In the genomic region with DNA sequence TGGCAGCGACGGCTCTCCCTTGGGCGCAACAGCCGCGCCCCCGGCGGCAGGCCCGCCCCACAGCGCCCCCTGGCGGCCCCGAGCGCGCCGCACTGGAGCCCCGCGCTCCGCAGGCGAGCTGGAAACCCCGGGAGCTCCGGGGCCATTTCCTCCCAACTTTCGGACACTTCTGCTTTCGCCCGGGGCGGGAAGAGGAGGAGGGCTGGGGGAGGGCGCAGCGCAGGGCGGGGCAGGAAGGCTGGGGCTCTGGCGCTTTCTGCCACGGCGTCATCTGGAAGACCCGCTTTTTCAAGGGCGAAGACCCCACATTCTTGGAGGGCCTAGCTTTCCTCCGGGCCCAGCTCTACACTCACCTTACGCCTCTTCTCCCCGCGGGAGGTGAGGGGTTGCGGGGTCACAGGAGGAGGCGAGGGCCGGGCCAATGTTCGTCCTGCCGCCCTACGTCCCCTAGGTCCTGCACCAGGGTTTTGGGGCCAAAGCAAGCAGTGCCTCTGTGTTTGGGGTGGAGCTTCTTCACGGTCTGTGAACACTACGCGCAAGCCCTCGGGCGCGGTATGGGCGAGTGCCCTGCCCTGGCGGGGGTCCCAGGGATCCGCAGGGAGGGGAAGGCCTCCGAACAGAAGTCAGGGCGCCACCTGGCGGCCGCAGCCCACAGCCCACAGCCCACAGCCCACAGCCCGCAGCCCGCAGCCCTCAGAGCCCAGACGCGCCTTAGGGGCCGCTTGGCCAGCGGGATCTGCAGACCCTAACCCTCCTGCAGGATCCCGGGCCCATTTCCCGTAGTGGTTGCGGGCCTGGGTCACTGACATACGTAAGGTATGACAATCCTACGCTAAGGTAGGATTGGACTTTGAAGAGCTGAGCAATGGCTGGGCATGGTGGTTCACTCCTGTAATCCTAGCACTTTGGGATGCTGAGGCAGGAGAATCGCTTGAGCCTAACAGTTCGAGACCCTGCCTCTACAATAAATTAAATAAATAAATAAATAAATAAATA, we compare ENCODE assay signal across 1 cellular context.
TF ChIP-seq lines count a peak whose summit lies in the region.

No MANE protein-coding gene starts in this region.

TF ChIP-seq in HepG2, 621 proteins besides CTCF, POLR2A, EP300 and RAD21 (continued from another document and continues in another):
- TF ChIP-seq, protein P1, sequence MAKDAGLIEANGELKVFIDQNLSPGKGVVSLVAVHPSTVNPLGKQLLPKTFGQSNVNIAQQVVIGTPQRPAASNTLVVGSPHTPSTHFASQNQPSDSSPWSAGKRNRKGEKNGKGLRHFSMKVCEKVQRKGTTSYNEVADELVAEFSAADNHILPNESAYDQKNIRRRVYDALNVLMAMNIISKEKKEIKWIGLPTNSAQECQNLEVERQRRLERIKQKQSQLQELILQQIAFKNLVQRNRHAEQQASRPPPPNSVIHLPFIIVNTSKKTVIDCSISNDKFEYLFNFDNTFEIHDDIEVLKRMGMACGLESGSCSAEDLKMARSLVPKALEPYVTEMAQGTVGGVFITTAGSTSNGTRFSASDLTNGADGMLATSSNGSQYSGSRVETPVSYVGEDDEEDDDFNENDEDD (CRISPR knock-in tag; IDR thresholded peaks at IDR 0.05; ENCODE audit: borderline replicate concordance) = peak; percentile 37; the same call in 1 of the 2 replicates
- TF ChIP-seq ZSCAN31 (CRISPR knock-in tag; IDR thresholded peaks at IDR 0.05; ENCODE audit: low read depth) (0 out of 2 replicates have a peak, but pooled peaks have one; percentile 62), HNRNPH1 (optimal IDR thresholded peaks at IDR 0.05; ENCODE audit: low read depth, low read length) (no peak), ZFY (CRISPR knock-in tag; IDR thresholded peaks at IDR 0.05) (peak; percentile 70), ARNT2 (CRISPR knock-in tag; IDR thresholded peaks at IDR 0.05; ENCODE audit: low read depth) (peak; percentile 50), ZNF432 (CRISPR knock-in tag; IDR thresholded peaks at IDR 0.05; ENCODE audit: borderline replicate concordance) (no peak), GFI1 (CRISPR knock-in tag; IDR thresholded peaks at IDR 0.05; ENCODE audit: borderline replicate concordance) (peak; percentile 33; the same call in 1 of the 2 replicates), ARNT (IDR thresholded peaks at IDR 0.05) (no peak), TSC22D2 (CRISPR knock-in tag; IDR thresholded peaks at IDR 0.05; ENCODE audit: borderline replicate concordance) (no peak), PRPF4 (IDR thresholded peaks at IDR 0.05; ENCODE audit: low read depth, low read length, poor library complexity, severe bottlenecking) (no peak), ZNF264 (CRISPR knock-in tag; IDR thresholded peaks at IDR 0.05) (no peak), DPF2 (CRISPR knock-in tag; IDR thresholded peaks at IDR 0.05; ENCODE audit: borderline replicate concordance, low read depth) (no peak), ZNF138 (CRISPR knock-in tag; IDR thresholded peaks at IDR 0.05; ENCODE audit: low read depth) (no peak), REL (CRISPR knock-in tag; conservative IDR thresholded peaks at IDR 0.05) (0 out of 2 replicates have a peak, but pooled peaks have one; percentile 14), FIP1L1 (IDR thresholded peaks at IDR 0.05; ENCODE audit: borderline replicate concordance, insufficient read depth, low read depth, low read length) (no peak), ZNF12 (CRISPR knock-in tag; IDR thresholded peaks at IDR 0.05) (no peak), ZNF335 (CRISPR knock-in tag; IDR thresholded peaks at IDR 0.05) (no peak), SOX6 (IDR thresholded peaks at IDR 0.05) (no peak), SOX6 (CRISPR knock-in tag; IDR thresholded peaks at IDR 0.05) (peak; percentile 37; the same call in 1 of the 2 replicates), ZNF776 (CRISPR knock-in tag; IDR thresholded peaks at IDR 0.05) (peak; percentile 28; the same call in 1 of the 2 replicates), PITX1 (CRISPR knock-in tag; IDR thresholded peaks at IDR 0.05) (peak; percentile 51; the same call in 1 of the 2 replicates), KDM4B (CRISPR knock-in tag; IDR thresholded peaks at IDR 0.05) (no peak), CBX1 (IDR thresholded peaks at IDR 0.05; ENCODE audit: low read depth) (no peak), ZNF180 (CRISPR knock-in tag; IDR thresholded peaks at IDR 0.05; ENCODE audit: borderline replicate concordance, low read depth) (no peak), ZNF326 (CRISPR knock-in tag; IDR thresholded peaks at IDR 0.05; ENCODE audit: borderline replicate concordance) (no peak), RFXANK (CRISPR knock-in tag; IDR thresholded peaks at IDR 0.05) (no peak)
- TF ChIP-seq, protein P2, sequence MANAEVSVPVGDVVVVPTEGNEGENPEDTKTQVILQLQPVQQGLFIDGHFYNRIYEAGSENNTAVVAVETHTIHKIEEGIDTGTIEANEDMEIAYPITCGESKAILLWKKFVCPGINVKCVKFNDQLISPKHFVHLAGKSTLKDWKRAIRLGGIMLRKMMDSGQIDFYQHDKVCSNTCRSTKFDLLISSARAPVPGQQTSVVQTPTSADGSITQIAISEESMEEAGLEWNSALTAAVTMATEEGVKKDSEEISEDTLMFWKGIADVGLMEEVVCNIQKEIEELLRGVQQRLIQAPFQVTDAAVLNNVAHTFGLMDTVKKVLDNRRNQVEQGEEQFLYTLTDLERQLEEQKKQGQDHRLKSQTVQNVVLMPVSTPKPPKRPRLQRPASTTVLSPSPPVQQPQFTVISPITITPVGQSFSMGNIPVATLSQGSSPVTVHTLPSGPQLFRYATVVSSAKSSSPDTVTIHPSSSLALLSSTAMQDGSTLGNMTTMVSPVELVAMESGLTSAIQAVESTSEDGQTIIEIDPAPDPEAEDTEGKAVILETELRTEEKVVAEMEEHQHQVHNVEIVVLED (CRISPR knock-in tag; IDR thresholded peaks at IDR 0.05; ENCODE audit: borderline replicate concordance) = peak; percentile 40; the same call in 1 of the 2 replicates
- TF ChIP-seq, protein P3, sequence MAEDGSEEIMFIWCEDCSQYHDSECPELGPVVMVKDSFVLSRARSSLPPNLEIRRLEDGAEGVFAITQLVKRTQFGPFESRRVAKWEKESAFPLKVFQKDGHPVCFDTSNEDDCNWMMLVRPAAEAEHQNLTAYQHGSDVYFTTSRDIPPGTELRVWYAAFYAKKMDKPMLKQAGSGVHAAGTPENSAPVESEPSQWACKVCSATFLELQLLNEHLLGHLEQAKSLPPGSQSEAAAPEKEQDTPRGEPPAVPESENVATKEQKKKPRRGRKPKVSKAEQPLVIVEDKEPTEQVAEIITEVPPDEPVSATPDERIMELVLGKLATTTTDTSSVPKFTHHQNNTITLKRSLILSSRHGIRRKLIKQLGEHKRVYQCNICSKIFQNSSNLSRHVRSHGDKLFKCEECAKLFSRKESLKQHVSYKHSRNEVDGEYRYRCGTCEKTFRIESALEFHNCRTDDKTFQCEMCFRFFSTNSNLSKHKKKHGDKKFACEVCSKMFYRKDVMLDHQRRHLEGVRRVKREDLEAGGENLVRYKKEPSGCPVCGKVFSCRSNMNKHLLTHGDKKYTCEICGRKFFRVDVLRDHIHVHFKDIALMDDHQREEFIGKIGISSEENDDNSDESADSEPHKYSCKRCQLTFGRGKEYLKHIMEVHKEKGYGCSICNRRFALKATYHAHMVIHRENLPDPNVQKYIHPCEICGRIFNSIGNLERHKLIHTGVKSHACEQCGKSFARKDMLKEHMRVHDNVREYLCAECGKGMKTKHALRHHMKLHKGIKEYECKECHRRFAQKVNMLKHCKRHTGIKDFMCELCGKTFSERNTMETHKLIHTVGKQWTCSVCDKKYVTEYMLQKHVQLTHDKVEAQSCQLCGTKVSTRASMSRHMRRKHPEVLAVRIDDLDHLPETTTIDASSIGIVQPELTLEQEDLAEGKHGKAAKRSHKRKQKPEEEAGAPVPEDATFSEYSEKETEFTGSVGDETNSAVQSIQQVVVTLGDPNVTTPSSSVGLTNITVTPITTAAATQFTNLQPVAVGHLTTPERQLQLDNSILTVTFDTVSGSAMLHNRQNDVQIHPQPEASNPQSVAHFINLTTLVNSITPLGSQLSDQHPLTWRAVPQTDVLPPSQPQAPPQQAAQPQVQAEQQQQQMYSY (CRISPR knock-in tag; IDR thresholded peaks at IDR 0.05) = peak; percentile 87
- TF ChIP-seq, protein P4, sequence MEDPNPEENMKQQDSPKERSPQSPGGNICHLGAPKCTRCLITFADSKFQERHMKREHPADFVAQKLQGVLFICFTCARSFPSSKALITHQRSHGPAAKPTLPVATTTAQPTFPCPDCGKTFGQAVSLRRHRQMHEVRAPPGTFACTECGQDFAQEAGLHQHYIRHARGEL (CRISPR knock-in tag; IDR thresholded peaks at IDR 0.05) = no peak
- TF ChIP-seq, protein P5, sequence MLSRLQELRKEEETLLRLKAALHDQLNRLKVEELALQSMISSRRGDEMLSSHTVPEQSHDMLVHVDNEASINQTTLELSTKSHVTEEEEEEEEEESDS (CRISPR knock-in tag; IDR thresholded peaks at IDR 0.05; ENCODE audit: borderline replicate concordance) = peak; percentile 61; the same call in 1 of the 2 replicates
- TF ChIP-seq, protein P6, sequence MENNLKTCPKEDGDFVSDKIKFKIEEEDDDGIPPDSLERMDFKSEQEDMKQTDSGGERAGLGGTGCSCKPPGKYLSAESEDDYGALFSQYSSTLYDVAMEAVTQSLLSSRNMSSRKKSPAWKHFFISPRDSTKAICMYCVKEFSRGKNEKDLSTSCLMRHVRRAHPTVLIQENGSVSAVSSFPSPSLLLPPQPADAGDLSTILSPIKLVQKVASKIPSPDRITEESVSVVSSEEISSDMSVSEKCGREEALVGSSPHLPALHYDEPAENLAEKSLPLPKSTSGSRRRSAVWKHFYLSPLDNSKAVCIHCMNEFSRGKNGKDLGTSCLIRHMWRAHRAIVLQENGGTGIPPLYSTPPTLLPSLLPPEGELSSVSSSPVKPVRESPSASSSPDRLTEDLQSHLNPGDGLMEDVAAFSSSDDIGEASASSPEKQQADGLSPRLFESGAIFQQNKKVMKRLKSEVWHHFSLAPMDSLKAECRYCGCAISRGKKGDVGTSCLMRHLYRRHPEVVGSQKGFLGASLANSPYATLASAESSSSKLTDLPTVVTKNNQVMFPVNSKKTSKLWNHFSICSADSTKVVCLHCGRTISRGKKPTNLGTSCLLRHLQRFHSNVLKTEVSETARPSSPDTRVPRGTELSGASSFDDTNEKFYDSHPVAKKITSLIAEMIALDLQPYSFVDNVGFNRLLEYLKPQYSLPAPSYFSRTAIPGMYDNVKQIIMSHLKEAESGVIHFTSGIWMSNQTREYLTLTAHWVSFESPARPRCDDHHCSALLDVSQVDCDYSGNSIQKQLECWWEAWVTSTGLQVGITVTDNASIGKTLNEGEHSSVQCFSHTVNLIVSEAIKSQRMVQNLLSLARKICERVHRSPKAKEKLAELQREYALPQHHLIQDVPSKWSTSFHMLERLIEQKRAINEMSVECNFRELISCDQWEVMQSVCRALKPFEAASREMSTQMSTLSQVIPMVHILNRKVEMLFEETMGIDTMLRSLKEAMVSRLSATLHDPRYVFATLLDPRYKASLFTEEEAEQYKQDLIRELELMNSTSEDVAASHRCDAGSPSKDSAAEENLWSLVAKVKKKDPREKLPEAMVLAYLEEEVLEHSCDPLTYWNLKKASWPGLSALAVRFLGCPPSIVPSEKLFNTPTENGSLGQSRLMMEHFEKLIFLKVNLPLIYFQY (CRISPR knock-in tag; IDR thresholded peaks at IDR 0.05; ENCODE audit: borderline replicate concordance) = no peak
- TF ChIP-seq, protein P7, sequence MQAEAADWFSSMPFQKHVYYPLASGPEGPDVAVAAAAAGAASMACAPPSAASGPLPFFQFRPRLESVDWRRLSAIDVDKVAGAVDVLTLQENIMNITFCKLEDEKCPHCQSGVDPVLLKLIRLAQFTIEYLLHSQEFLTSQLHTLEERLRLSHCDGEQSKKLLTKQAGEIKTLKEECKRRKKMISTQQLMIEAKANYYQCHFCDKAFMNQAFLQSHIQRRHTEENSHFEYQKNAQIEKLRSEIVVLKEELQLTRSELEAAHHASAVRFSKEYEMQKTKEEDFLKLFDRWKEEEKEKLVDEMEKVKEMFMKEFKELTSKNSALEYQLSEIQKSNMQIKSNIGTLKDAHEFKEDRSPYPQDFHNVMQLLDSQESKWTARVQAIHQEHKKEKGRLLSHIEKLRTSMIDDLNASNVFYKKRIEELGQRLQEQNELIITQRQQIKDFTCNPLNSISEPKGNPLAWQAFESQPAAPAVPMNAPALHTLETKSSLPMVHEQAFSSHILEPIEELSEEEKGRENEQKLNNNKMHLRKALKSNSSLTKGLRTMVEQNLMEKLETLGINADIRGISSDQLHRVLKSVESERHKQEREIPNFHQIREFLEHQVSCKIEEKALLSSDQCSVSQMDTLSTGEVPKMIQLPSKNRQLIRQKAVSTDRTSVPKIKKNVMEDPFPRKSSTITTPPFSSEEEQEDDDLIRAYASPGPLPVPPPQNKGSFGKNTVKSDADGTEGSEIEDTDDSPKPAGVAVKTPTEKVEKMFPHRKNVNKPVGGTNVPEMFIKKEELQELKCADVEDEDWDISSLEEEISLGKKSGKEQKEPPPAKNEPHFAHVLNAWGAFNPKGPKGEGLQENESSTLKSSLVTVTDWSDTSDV (CRISPR knock-in tag; IDR thresholded peaks at IDR 0.05) = 0 out of 2 replicates have a peak, but pooled peaks have one; percentile 78
- TF ChIP-seq, protein P8, sequence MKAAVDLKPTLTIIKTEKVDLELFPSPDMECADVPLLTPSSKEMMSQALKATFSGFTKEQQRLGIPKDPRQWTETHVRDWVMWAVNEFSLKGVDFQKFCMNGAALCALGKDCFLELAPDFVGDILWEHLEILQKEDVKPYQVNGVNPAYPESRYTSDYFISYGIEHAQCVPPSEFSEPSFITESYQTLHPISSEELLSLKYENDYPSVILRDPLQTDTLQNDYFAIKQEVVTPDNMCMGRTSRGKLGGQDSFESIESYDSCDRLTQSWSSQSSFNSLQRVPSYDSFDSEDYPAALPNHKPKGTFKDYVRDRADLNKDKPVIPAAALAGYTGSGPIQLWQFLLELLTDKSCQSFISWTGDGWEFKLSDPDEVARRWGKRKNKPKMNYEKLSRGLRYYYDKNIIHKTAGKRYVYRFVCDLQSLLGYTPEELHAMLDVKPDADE (CRISPR knock-in tag; IDR thresholded peaks at IDR 0.05) = no peak
- TF ChIP-seq, protein P9, sequence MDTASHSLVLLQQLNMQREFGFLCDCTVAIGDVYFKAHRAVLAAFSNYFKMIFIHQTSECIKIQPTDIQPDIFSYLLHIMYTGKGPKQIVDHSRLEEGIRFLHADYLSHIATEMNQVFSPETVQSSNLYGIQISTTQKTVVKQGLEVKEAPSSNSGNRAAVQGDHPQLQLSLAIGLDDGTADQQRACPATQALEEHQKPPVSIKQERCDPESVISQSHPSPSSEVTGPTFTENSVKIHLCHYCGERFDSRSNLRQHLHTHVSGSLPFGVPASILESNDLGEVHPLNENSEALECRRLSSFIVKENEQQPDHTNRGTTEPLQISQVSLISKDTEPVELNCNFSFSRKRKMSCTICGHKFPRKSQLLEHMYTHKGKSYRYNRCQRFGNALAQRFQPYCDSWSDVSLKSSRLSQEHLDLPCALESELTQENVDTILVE (CRISPR knock-in tag; IDR thresholded peaks at IDR 0.05) = no peak
- TF ChIP-seq, protein P10, sequence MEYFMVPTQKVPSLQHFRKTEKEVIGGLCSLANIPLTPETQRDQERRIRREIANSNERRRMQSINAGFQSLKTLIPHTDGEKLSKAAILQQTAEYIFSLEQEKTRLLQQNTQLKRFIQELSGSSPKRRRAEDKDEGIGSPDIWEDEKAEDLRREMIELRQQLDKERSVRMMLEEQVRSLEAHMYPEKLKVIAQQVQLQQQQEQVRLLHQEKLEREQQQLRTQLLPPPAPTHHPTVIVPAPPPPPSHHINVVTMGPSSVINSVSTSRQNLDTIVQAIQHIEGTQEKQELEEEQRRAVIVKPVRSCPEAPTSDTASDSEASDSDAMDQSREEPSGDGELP (IDR thresholded peaks at IDR 0.05; ENCODE audit: borderline replicate concordance, low read depth) = peak; percentile 36; the same call in 1 of the 2 replicates
- TF ChIP-seq, protein P11, sequence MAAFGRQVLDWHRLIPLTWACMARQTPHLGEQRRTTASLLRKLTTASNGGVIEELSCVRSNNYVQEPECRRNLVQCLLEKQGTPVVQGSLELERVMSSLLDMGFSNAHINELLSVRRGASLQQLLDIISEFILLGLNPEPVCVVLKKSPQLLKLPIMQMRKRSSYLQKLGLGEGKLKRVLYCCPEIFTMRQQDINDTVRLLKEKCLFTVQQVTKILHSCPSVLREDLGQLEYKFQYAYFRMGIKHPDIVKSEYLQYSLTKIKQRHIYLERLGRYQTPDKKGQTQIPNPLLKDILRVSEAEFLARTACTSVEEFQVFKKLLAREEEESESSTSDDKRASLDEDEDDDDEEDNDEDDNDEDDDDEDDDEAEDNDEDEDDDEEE (CRISPR knock-in tag; IDR thresholded peaks at IDR 0.05) = peak; percentile 65; the same call in 1 of the 2 replicates
